In genomic region chrX:16838202-16839066, GRCh38 we compare ENCODE assay signal across 14 cellular contexts. TPM values are rescaled to one million over a fixed set of nuclear protein-coding genes. Genes with fewer than 3 reads are reported as not detected.
DNase-seq lines count a peak whose midpoint lies in the region; ATAC-seq, FAIRE-seq and TF ChIP-seq lines count a peak whose summit lies in the region.
"Had no signal": no experiment of that assay in that cellular context is flagged by ENCODE, and none has a peak within 500 bp of the region (broad histone marks: within the 10 kb centered on the region; RNA-seq: fewer than 3 reads in every experiment).

No MANE protein-coding gene starts in this region.

- POLR2A ChIA-PET in WTC11 (lab: Charles Lee), result interaction anchor here (0.5 kb wide), 1 partner anchor 36 kb away, joined by 4 read pairs; no protein-coding TSS in a partner anchor

- CTCF ChIA-PET in WTC11 (lab: Charles Lee), result interaction anchor here (1.4 to 1.9 kb wide), 3 partner anchors 12 to 208 kb away, joined by 3 to 6 read pairs (median 5); no protein-coding TSS in a partner anchor

- no peaks in the 10 kb centered on the region for H3K9me3 Mint-ChIP-seq in WTC11
- H3K9me3 Mint-ChIP-seq: activated CD4-positive, alpha-beta T cell treated with anti-CD3 and anti-CD28 coated beads, Interleukin-2, amount 10 ng/mL, durations not matched to agents 24 days and 14 days had no signal

- 71 to 83% (median 75%) methylated on average over 11 of the region's 11 CpGs for WGBS in small intestine, 3 donors

- peak; percentile 19 for ATAC-seq in WTC11
- ATAC-seq in Right ventricle myocardium superior (ENCODE audit: poor library complexity), result peak; percentile 74
- ATAC-seq: upper lobe of right lung had no signal

- no peaks in the 10 kb centered on the region for H3K27me3 Mint-ChIP-seq in WTC11 (ENCODE audit: low read depth)
- H3K27me3 Mint-ChIP-seq: activated CD4-positive, alpha-beta T cell treated with anti-CD3 and anti-CD28 coated beads, Interleukin-2, amount 10 ng/mL, durations not matched to agents 24 days and 14 days had no signal

- H3K4me1 Mint-ChIP-seq in WTC11, result peaks cover 44% of the 10 kb centered on the region
- H3K4me1 Mint-ChIP-seq: activated CD4-positive, alpha-beta T cell treated with anti-CD3 and anti-CD28 coated beads, Interleukin-2, amount 10 ng/mL, durations not matched to agents 24 days and 14 days had no signal

- DNase-seq in DMS 273 (lab: John Stamatoyannopoulos, UW; ENCODE audit: unreplicated experiment), result peak; percentile 45
- no peak for DNase-seq in DMS 273 treated with DMSO at 0.1 percent for 48 hours (lab: John Stamatoyannopoulos, UW)
- no peak for DNase-seq in WTC11 (ENCODE audit: low spot score)
- no peak for DNase-seq in Right ventricle myocardium superior
- no peak for DNase-seq in NCI-H2081 treated with DMSO at 0.1 percent for 48 hours (lab: John Stamatoyannopoulos, UW)
- DNase-seq in stimulated activated naive CD4-positive, alpha-beta T cell (lab: John Stamatoyannopoulos, UW), result no peak
- DNase-seq in small intestine, result no peak
- DNase-seq: activated CD4-positive, alpha-beta T cell treated with anti-CD3 and anti-CD28 coated beads, Interleukin-2, amount 10 ng/mL, durations not matched to agents 24 days and 14 days; NCI-H2227 treated with DMSO at 0.1 percent for 48 hours; spleen; upper lobe of right lung had no signal

- peak overlapping the region; percentile 82 for H3K27ac Mint-ChIP-seq in WTC11
- H3K27ac Mint-ChIP-seq: activated CD4-positive, alpha-beta T cell treated with anti-CD3 and anti-CD28 coated beads, Interleukin-2, amount 10 ng/mL, durations not matched to agents 24 days and 14 days had no signal

- H3K4me3 ChIP-seq in skeletal muscle satellite cell (ENCODE audit: low read length), result peak overlapping the region; percentile 5
- H3K4me3 ChIP-seq in small intestine (ENCODE audit: low read depth in 1 of 2, low read length in 2 of 2), result no peak overlapping the region
- H3K4me3 ChIP-seq: spleen, upper lobe of right lung had no signal

- H3K4me1 ChIP-seq in skeletal muscle satellite cell (ENCODE audit: control insufficient read depth, insufficient read depth, low read length), result peaks cover 38% of the 10 kb centered on the region
- no peaks in the 10 kb centered on the region for H3K4me1 ChIP-seq in small intestine (ENCODE audit: control insufficient read depth in 2 of 2, insufficient read depth in 1 of 2, low read depth in 1 of 2, low read length in 1 of 2)
- H3K4me1 ChIP-seq: upper lobe of right lung had no signal

- no peak for FAIRE-seq in small intestine (lab: Jason Lieb, UNC)
- FAIRE-seq: GM18507 had no signal

- peak overlapping the region; percentile 53 for H3K4me2 ChIP-seq in skeletal muscle satellite cell (ENCODE audit: low read length)

- intact Hi-C loops in Right ventricle myocardium superior (cut with DNase I), result no loop called here

- H3K9ac ChIP-seq in skeletal muscle satellite cell (ENCODE audit: low read depth, low read length), result peak overlapping the region; percentile 14

- H3K27me3 ChIP-seq in skeletal muscle satellite cell (ENCODE audit: control insufficient read depth, insufficient read depth, low read length) (no peaks in the 10 kb centered on the region), small intestine (ENCODE audit: control insufficient read depth in 2 of 2, insufficient read depth in 2 of 2, low read length in 2 of 2) (no peaks in the 10 kb centered on the region)
- H3K27me3 ChIP-seq: spleen, upper lobe of right lung had no signal

- H3K36me3 ChIP-seq in skeletal muscle satellite cell (ENCODE audit: insufficient read depth, low read length) (peaks cover 65% of the 10 kb centered on the region), small intestine (ENCODE audit: control insufficient read depth in 2 of 2, insufficient read depth in 2 of 2, low read length in 2 of 2) (peaks cover 0 to 8% of the 10 kb centered on the region in 2 donors)

- peaks cover 48% of the 10 kb centered on the region for H3K36me3 Mint-ChIP-seq in WTC11

- peak overlapping the region in 1 of 2 donors; percentile 8 for H3K27ac ChIP-seq in small intestine (ENCODE audit: low read depth in 1 of 2, low read length in 1 of 2)
- H3K27ac ChIP-seq: 22Rv1, spleen, upper lobe of right lung had no signal

- H3K9me3 ChIP-seq in skeletal muscle satellite cell (replicated peaks; ENCODE audit: low read length) (no peaks in the 10 kb centered on the region), small intestine (ENCODE audit: control insufficient read depth, low read depth) (no peaks in the 10 kb centered on the region)
- H3K9me3 ChIP-seq: spleen, upper lobe of right lung had no signal

- no peak overlapping the region for H3K4me3 Mint-ChIP-seq in WTC11
- H3K4me3 Mint-ChIP-seq: activated CD4-positive, alpha-beta T cell treated with anti-CD3 and anti-CD28 coated beads, Interleukin-2, amount 10 ng/mL, durations not matched to agents 24 days and 14 days had no signal

- no peak for TF ChIP-seq CTCF in WTC11 (IDR thresholded peaks at IDR 0.05)

TF ChIP-seq in WTC11, 78 proteins besides CTCF, POLR2A, EP300 and RAD21:
- TF ChIP-seq, protein P1, sequence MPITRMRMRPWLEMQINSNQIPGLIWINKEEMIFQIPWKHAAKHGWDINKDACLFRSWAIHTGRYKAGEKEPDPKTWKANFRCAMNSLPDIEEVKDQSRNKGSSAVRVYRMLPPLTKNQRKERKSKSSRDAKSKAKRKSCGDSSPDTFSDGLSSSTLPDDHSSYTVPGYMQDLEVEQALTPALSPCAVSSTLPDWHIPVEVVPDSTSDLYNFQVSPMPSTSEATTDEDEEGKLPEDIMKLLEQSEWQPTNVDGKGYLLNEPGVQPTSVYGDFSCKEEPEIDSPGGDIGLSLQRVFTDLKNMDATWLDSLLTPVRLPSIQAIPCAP (CRISPR knock-in tag; IDR thresholded peaks at IDR 0.05), result no peak
- TF ChIP-seq FOXP4 (CRISPR knock-in tag; IDR thresholded peaks at IDR 0.05) (no peak), ZNF263 (CRISPR knock-in tag; IDR thresholded peaks at IDR 0.05; ENCODE audit: low read depth) (no peak), ZBTB43 (CRISPR knock-in tag; IDR thresholded peaks at IDR 0.05) (no peak), ZNF232 (CRISPR knock-in tag; IDR thresholded peaks at IDR 0.05) (no peak)
- TF ChIP-seq, protein P2, sequence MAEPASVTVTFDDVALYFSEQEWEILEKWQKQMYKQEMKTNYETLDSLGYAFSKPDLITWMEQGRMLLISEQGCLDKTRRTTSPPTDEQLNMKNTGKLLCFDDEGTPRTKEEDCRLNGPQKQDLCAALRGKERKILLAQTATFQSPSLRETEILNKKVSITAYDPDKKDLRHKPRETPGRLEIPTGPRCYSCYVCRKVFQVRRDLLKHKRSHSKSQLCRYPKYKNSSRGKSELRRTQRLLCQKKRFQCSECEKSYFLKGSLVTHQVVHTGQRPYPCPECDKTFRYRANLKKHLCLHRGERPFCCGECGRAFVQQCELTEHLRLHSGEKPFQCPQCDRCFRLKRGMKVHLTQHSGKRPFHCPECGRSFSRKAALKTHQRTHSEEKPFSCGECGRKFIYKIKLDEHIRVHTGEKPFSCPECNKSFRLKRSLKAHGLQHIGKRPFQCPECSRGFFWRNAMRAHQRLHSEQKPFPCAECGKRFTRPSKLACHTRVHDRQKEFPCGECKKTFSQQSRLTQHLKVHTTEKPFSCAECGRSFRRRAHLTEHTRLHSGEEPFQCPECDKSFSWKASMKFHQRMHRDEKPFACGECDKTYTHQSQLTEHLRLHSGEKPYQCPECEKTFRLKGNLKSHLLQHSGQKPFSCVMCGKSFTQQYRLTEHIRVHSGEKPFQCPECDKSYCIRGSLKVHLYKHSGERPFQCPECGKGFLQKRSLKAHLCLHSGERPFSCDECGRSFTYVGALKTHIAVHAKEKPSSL (CRISPR knock-in tag; conservative IDR thresholded peaks at IDR 0.05), result no peak

RNA-seq across cellular contexts. Expression of gene RBBP7, which starts 31.7 kb away (rescaled TPM):
- total RNA-seq in WTC11 (2021) (113 to 120 TPM (median 118 TPM) in 3 replicates), Right ventricle myocardium superior (110 TPM)
- total RNA-seq in skeletal muscle satellite cell (2012; rRNA removed), result 61.8 and 65.1 TPM in 2 replicates
- polyA plus RNA-seq in small intestine, result 100 to 1,000 TPM in 1 of 3 donors, 10 to 100 TPM in 2; 50.5 to 113 (median 65.7) TPM

RNA-seq across cellular contexts. Expression of gene TXLNG, which starts 52.2 kb away (rescaled TPM):
- total RNA-seq in WTC11 (2021) (30.0 to 31.6 TPM (median 31.1 TPM) in 3 replicates), Right ventricle myocardium superior (4.5 TPM)
- 6.8 and 11.7 TPM in 2 replicates for total RNA-seq in skeletal muscle satellite cell (2012; rRNA removed)
- 1 to 10 TPM; 5.4 to 9.6 (median 8.9) TPM for polyA plus RNA-seq in small intestine
